37 cellular contexts compared by ENCODE assay signal in genomic region chr7:3459111-3459510, GRCh38.
"Had no signal": no experiment of that assay in that cellular context is flagged by ENCODE, and none has a peak within 500 bp of the region (broad histone marks: within the 10 kb centered on the region; RNA-seq: fewer than 3 reads in every experiment).

No MANE protein-coding gene starts in this region.

- H3K4me3 Mint-ChIP-seq: activated CD4-positive, alpha-beta memory T cell treated with anti-CD3 and anti-CD28 coated beads for 36 hours; activated CD4-positive, alpha-beta T cell treated with anti-CD3 and anti-CD28 coated beads for 36 hours; activated CD4-positive, alpha-beta T cell treated with anti-CD3 and anti-CD28 coated beads, Interleukin-2, amount 10 ng/mL, durations not matched to agents 24 days and 14 days; activated CD8-positive, alpha-beta memory T cell treated with anti-CD3 and anti-CD28 coated beads, Interleukin-2, amount 10 ng/mL, durations not matched to agents 7 days and 5 days; activated CD8-positive, alpha-beta T cell treated with anti-CD3 and anti-CD28 coated beads, Interleukin-2, amount 10 ng/mL, durations not matched to agents 7 days and 5 days; activated naive CD4-positive, alpha-beta T cell treated with anti-CD3 and anti-CD28 coated beads for 36 hours; activated naive CD4-positive, alpha-beta T cell treated with anti-CD3 and anti-CD28 coated beads, Interleukin-2, amount 50 U/mL, for 24 hours; activated naive CD8-positive, alpha-beta T cell treated with anti-CD3 and anti-CD28 coated beads for 36 hours; activated naive CD8-positive, alpha-beta T cell treated with anti-CD3 and anti-CD28 coated beads, Interleukin-2, amount 50 U/mL, for 24 hours; activated T-helper 1 cell treated with anti-CD3 and anti-CD28 coated beads, Interleukin-12 subunit alpha, Interleukin-12 subunit beta, Interleukin-2, Interleukin-4 antibody, amounts not matched to agents 30 ng/mL and 10 ng/mL and 1 ng/mL, durations not matched to agents 14 hours and 24 hours and 36 hours; brain; T-helper 17 cell; T-helper 2 cell treated with Interferon-gamma antibody and Interleukin-4, amounts not matched to agents 5 μg/mL and 100 μg/mL, for 36 hours had no signal

- DNase-seq: activated CD4-positive, alpha-beta memory T cell treated with anti-CD3 and anti-CD28 coated beads for 36 hours; activated CD4-positive, alpha-beta T cell treated with anti-CD3 and anti-CD28 coated beads for 36 hours; activated CD4-positive, alpha-beta T cell treated with anti-CD3 and anti-CD28 coated beads, Interleukin-2, amount 10 ng/mL, durations not matched to agents 24 days and 14 days; activated CD4-positive, CD25-positive, alpha-beta regulatory T cell; activated CD4-positive, CD25-positive, alpha-beta regulatory T cell treated with anti-CD3 and anti-CD28 coated beads, Interleukin-2, amount 50 U/mL, for 72 hours; activated CD8-positive, alpha-beta memory T cell treated with anti-CD3 and anti-CD28 coated beads, Interleukin-2, amount 10 ng/mL, durations not matched to agents 7 days and 5 days; activated CD8-positive, alpha-beta memory T cell treated with anti-CD3 and anti-CD28 coated beads, Interleukin-2, amount 50 U/mL, for 4 hours; activated CD8-positive, alpha-beta T cell treated with anti-CD3 and anti-CD28 coated beads, Interleukin-2, amount 10 ng/mL, durations not matched to agents 7 days and 5 days; activated effector memory CD4-positive, alpha-beta T cell treated with anti-CD3 and anti-CD28 coated beads, Interleukin-2, amount 50 U/mL, for 16 hours; activated naive CD4-positive, alpha-beta T cell treated with anti-CD3 and anti-CD28 coated beads for 36 hours; activated naive CD8-positive, alpha-beta T cell treated with anti-CD3 and anti-CD28 coated beads for 36 hours; activated naive CD8-positive, alpha-beta T cell treated with anti-CD3 and anti-CD28 coated beads, Interleukin-2, amount 50 U/mL, for 24 hours; activated T-cell treated with anti-CD3 and anti-CD28 coated beads, Interleukin-2, amount 50 U/mL, for 1 hour; activated T-cell treated with anti-CD3 and anti-CD28 coated beads, Interleukin-2, amount 50 U/mL, for 48 hours; adrenal gland; amygdala; aorta; central memory CD4-positive, alpha-beta T cell; cerebellar nuclear complex; colonic mucosa; effector CD8-positive, alpha-beta T cell; esophagus squamous epithelium; foreskin melanocyte; heart right ventricle; T-helper 17 cell; T1000 had no signal

- ATAC-seq: activated CD4-positive, alpha-beta T cell treated with anti-CD3 and anti-CD28 coated beads for 36 hours; activated CD8-positive, alpha-beta memory T cell treated with anti-CD3 and anti-CD28 coated beads, Interleukin-2, amount 10 ng/mL, durations not matched to agents 7 days and 5 days; activated CD8-positive, alpha-beta T cell treated with anti-CD3 and anti-CD28 coated beads, Interleukin-2, amount 10 ng/mL, durations not matched to agents 7 days and 5 days; activated naive CD8-positive, alpha-beta T cell treated with anti-CD3 and anti-CD28 coated beads, Interleukin-2, amount 50 U/mL, for 24 hours; gastroesophageal sphincter; heart right ventricle; T-helper 17 cell had no signal

- H3K27ac ChIP-seq: adrenal gland, breast epithelium, cardiac muscle cell, colonic mucosa, epithelial cell of prostate, esophagus squamous epithelium, gastroesophageal sphincter, heart right ventricle had no signal

- H3K9me3 ChIP-seq: adrenal gland, colonic mucosa, esophagus squamous epithelium had no signal

- H3K27me3 ChIP-seq: adrenal gland, breast epithelium, cardiac muscle cell, colonic mucosa, esophagus squamous epithelium, gastroesophageal sphincter, heart right ventricle had no signal

- H3K9me3 Mint-ChIP-seq: activated CD4-positive, alpha-beta memory T cell treated with anti-CD3 and anti-CD28 coated beads for 36 hours; activated naive CD4-positive, alpha-beta T cell treated with anti-CD3 and anti-CD28 coated beads, Interleukin-2, amount 50 U/mL, for 24 hours had no signal

- H3K4me3 ChIP-seq: adrenal gland, breast epithelium, cardiac muscle cell, colonic mucosa, esophagus squamous epithelium, gastroesophageal sphincter, heart right ventricle had no signal

- H3K4me1 ChIP-seq: adrenal gland, breast epithelium, colonic mucosa, esophagus squamous epithelium, gastroesophageal sphincter, heart right ventricle had no signal

- H3K36me3 Mint-ChIP-seq: activated CD4-positive, alpha-beta memory T cell treated with anti-CD3 and anti-CD28 coated beads for 36 hours had no signal

- H3K27me3 Mint-ChIP-seq: activated CD4-positive, alpha-beta memory T cell treated with anti-CD3 and anti-CD28 coated beads for 36 hours; activated CD4-positive, alpha-beta T cell treated with anti-CD3 and anti-CD28 coated beads for 36 hours; activated CD4-positive, alpha-beta T cell treated with anti-CD3 and anti-CD28 coated beads, Interleukin-2, amount 10 ng/mL, durations not matched to agents 24 days and 14 days; activated naive CD4-positive, alpha-beta T cell treated with anti-CD3 and anti-CD28 coated beads, Interleukin-2, amount 50 U/mL, for 24 hours; activated naive CD8-positive, alpha-beta T cell treated with anti-CD3 and anti-CD28 coated beads for 36 hours; activated naive CD8-positive, alpha-beta T cell treated with anti-CD3 and anti-CD28 coated beads, Interleukin-2, amount 50 U/mL, for 24 hours; brain had no signal

- H3K36me3 ChIP-seq: adrenal gland, breast epithelium, cardiac muscle cell, colonic mucosa, esophagus squamous epithelium, gastroesophageal sphincter, heart right ventricle had no signal

- FAIRE-seq: endometrium, endothelial cell of umbilical vein had no signal

- H3K27ac Mint-ChIP-seq: activated CD4-positive, alpha-beta memory T cell treated with anti-CD3 and anti-CD28 coated beads for 36 hours; activated CD4-positive, alpha-beta T cell treated with anti-CD3 and anti-CD28 coated beads for 36 hours; activated CD4-positive, alpha-beta T cell treated with anti-CD3 and anti-CD28 coated beads, Interleukin-2, amount 10 ng/mL, durations not matched to agents 24 days and 14 days; activated CD8-positive, alpha-beta memory T cell treated with anti-CD3 and anti-CD28 coated beads, Interleukin-2, amount 10 ng/mL, durations not matched to agents 7 days and 5 days; activated CD8-positive, alpha-beta T cell treated with anti-CD3 and anti-CD28 coated beads, Interleukin-2, amount 10 ng/mL, durations not matched to agents 7 days and 5 days; activated naive CD4-positive, alpha-beta T cell treated with anti-CD3 and anti-CD28 coated beads for 36 hours; activated naive CD4-positive, alpha-beta T cell treated with anti-CD3 and anti-CD28 coated beads, Interleukin-2, amount 50 U/mL, for 24 hours; activated naive CD8-positive, alpha-beta T cell treated with anti-CD3 and anti-CD28 coated beads for 36 hours; activated naive CD8-positive, alpha-beta T cell treated with anti-CD3 and anti-CD28 coated beads, Interleukin-2, amount 50 U/mL, for 24 hours; activated T-helper 1 cell treated with anti-CD3 and anti-CD28 coated beads, Interleukin-12 subunit alpha, Interleukin-12 subunit beta, Interleukin-2, Interleukin-4 antibody, amounts not matched to agents 30 ng/mL and 10 ng/mL and 1 ng/mL, durations not matched to agents 14 hours and 24 hours and 36 hours; activated T-helper 2 cell treated with anti-CD3 and anti-CD28 coated beads, Interferon-gamma antibody, Interleukin-2, Interleukin-4, amounts not matched to agents 10 μg/mL and 5 μg/mL and 100 μg/mL, durations not matched to agents 14 hours and 24 hours and 36 hours; brain; T-helper 17 cell; T-helper 2 cell treated with Interferon-gamma antibody and Interleukin-4, amounts not matched to agents 5 μg/mL and 100 μg/mL, for 36 hours had no signal
